In the genomic region with DNA sequence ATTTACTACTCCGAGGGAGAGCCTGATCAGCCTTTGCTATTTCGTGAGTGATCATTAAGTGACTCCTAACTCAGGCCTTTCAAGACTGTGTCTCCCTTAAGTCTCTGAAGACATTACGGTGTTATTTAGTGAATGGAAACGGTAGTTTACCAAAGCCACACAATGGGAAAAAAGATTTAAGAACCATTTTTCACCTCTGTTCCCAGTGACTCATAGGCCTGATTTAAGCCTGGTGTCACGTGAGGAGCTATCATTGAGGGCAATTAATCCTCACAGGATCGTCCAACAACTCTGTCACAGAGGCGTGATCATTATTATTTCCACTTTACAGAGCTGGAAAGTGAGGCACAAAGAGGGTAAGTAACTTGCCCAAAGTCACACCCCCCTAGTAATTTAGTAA, we compare ENCODE assay signal across 29 cellular contexts. TPM values are rescaled to one million over a fixed set of nuclear protein-coding genes. Genes with fewer than 3 reads are reported as not detected.
"Had no signal": no experiment of that assay in that cellular context is flagged by ENCODE, and none has a peak within 500 bp of the region (broad histone marks: within the 10 kb centered on the region; RNA-seq: fewer than 3 reads in every experiment).

No MANE protein-coding gene starts in this region.

- H3K4me3 Mint-ChIP-seq: dendritic cell treated with granulocyte-macrophage colony-stimulating factor and Interleukin-4, amounts not matched to agents 40 ng/mL and 50 ng/mL, for 4 days; naive B cell; natural killer cell treated with Interleukin-12 subunit alpha and Interleukin-12 subunit beta and Interleukin-15 and Interleukin-18, amount 100 ng/mL, for 72 hours; neural crest cell; stimulated activated effector memory CD8-positive, alpha-beta T cell treated with anti-CD3 and anti-CD28 coated beads, Interleukin-12 subunit alpha, Interleukin-12 subunit beta, amount 100 ng/mL, for 72 hours had no signal

- H3K36me3 Mint-ChIP-seq: naive B cell; natural killer cell treated with Interleukin-12 subunit alpha and Interleukin-12 subunit beta and Interleukin-15 and Interleukin-18, amount 100 ng/mL, for 72 hours; stimulated activated effector memory CD8-positive, alpha-beta T cell treated with anti-CD3 and anti-CD28 coated beads, Interleukin-12 subunit alpha, Interleukin-12 subunit beta, amount 100 ng/mL, for 72 hours had no signal

- ATAC-seq: gastrocnemius medialis; left ventricle myocardium superior; lower lobe of right lung; natural killer cell treated with Interleukin-12 subunit alpha and Interleukin-12 subunit beta and Interleukin-15 and Interleukin-18, amount 100 ng/mL, for 72 hours; pancreas; right lobe of liver; stimulated activated effector memory CD8-positive, alpha-beta T cell treated with anti-CD3 and anti-CD28 coated beads, Interleukin-12 subunit alpha, Interleukin-12 subunit beta, amount 100 ng/mL, for 72 hours; upper lobe of right lung had no signal

- FAIRE-seq: endothelial cell of umbilical vein, keratinocyte, pancreas had no signal

- H3K27ac ChIP-seq: colonic mucosa, esophagus squamous epithelium, gastrocnemius medialis, lower lobe of right lung, neutrophil, pancreas, right lobe of liver, stomach, thoracic aorta, transverse colon, upper lobe of right lung, uterus had no signal

- H3K27ac Mint-ChIP-seq: dendritic cell treated with granulocyte-macrophage colony-stimulating factor and Interleukin-4, amounts not matched to agents 40 ng/mL and 50 ng/mL, for 4 days; naive B cell; natural killer cell treated with Interleukin-12 subunit alpha and Interleukin-12 subunit beta and Interleukin-15 and Interleukin-18, amount 100 ng/mL, for 72 hours; stimulated activated effector memory CD8-positive, alpha-beta T cell treated with anti-CD3 and anti-CD28 coated beads, Interleukin-12 subunit alpha, Interleukin-12 subunit beta, amount 100 ng/mL, for 72 hours had no signal

- H3K9me3 Mint-ChIP-seq: dendritic cell treated with granulocyte-macrophage colony-stimulating factor and Interleukin-4, amounts not matched to agents 40 ng/mL and 50 ng/mL, for 4 days; natural killer cell treated with Interleukin-12 subunit alpha and Interleukin-12 subunit beta and Interleukin-15 and Interleukin-18, amount 100 ng/mL, for 72 hours; stimulated activated effector memory CD8-positive, alpha-beta T cell treated with anti-CD3 and anti-CD28 coated beads, Interleukin-12 subunit alpha, Interleukin-12 subunit beta, amount 100 ng/mL, for 72 hours had no signal

- H3K36me3 ChIP-seq: colonic mucosa, esophagus squamous epithelium, gastrocnemius medialis, lower lobe of right lung, neutrophil, pancreas, right lobe of liver, stomach, thoracic aorta, transverse colon, upper lobe of right lung, uterus had no signal

- H3K9me3 ChIP-seq: colonic mucosa, esophagus squamous epithelium, gastrocnemius medialis, lower lobe of right lung, neutrophil, pancreas, right lobe of liver, stomach, thoracic aorta, transverse colon, upper lobe of right lung, uterus had no signal

- H3K4me3 ChIP-seq: colonic mucosa, esophagus squamous epithelium, gastrocnemius medialis, lower lobe of right lung, pancreas, right lobe of liver, stomach, thoracic aorta, transverse colon, upper lobe of right lung, uterus had no signal

- H3K27me3 ChIP-seq: colonic mucosa, esophagus squamous epithelium, gastrocnemius medialis, neutrophil, pancreas, right lobe of liver, stomach, transverse colon, upper lobe of right lung, uterus had no signal

- DNase-seq: colonic mucosa; effector CD8-positive, alpha-beta T cell; esophagus squamous epithelium; gastrocnemius medialis; left ventricle myocardium superior; lower lobe of right lung; naive B cell; pancreas; right lobe of liver; stimulated activated CD4-positive, alpha-beta T cell treated with anti-CD3 and anti-CD28 coated beads, Interleukin-2, amount 100 ng/mL, for 24 hours; stimulated activated CD4-positive, alpha-beta T cell treated with anti-CD3 and anti-CD28 coated beads, Interleukin-4, amount 100 ng/mL, for 24 hours; stimulated activated naive CD4-positive, alpha-beta T cell treated with Interleukin-2 at 50 U/mL for 16 hours; stomach; transverse colon; upper lobe of right lung; uterus had no signal

- H3K4me1 Mint-ChIP-seq: naive B cell had no signal

- H3K4me1 ChIP-seq: colonic mucosa, gastrocnemius medialis, lower lobe of right lung, pancreas, right lobe of liver, stomach, transverse colon, upper lobe of right lung, uterus had no signal

- H3K27me3 Mint-ChIP-seq: dendritic cell treated with granulocyte-macrophage colony-stimulating factor and Interleukin-4, amounts not matched to agents 40 ng/mL and 50 ng/mL, for 4 days had no signal

RNA-seq across cellular contexts. Expression of gene C10orf90, which starts 20.3 kb away (rescaled TPM):
- total RNA-seq: chondrocyte; colonic mucosa; endothelial cell of umbilical vein; epithelial cell of proximal tubule; fibroblast of villous mesenchyme; gastrocnemius medialis; glomerular endothelial cell; left ventricle myocardium superior; lower lobe of right lung; natural killer cell treated with Interleukin-12 subunit alpha and Interleukin-12 subunit beta and Interleukin-15 and Interleukin-18, amount 100 ng/mL, for 72 hours; posterior vena cava; stomach; thoracic aorta; transverse colon; upper lobe of right lung had no signal
- polyA plus RNA-seq: endothelial cell of umbilical vein, keratinocyte, pancreas, stomach had no signal
